In the genomic region with DNA sequence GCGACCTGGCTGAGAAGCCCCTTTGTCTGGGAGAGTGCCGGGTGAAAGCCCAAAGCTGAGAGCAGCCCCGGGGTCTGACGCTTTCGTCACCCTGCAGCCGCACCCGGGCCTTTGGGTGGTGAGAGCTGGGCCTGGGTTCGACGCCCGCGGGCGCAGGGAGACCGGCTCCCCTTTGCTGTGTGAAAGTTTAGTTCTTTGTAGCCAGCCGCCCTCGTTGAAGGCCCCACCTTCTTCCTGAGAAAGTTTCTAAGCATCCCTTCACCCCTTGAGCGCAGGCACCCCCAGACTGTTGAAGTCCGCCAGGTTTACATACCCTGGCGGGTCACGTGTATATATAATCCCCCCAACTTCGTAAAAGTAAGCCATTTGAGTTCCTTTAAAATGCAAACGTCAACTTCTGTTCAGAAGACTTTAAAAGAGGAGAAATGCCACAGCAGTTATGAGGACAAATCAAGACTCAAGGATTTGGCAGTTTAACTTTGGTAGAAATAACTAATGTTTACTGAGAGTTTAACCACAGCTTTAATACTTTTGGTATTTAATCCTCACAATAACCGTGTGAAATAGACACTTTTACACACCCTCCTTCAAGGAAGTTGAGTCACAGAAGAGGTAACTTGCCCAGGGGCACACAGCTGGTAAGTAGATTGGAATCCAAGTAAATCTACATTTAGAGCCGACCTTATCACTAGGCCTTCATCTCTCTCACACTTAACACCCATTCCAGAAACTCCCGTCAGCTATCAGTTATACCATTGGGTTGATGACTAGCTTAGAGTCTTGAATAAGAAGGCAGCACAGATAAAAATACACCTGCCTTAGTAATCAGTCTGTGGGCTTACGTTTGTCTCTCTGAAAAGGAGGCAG, we compare ENCODE assay signal across 7 cellular contexts. TPM values are rescaled to one million over a fixed set of nuclear protein-coding genes. Genes with fewer than 3 reads are reported as not detected.
DNase-seq lines count a peak whose midpoint lies in the region; ATAC-seq, FAIRE-seq and TF ChIP-seq lines count a peak whose summit lies in the region.

No MANE protein-coding gene starts in this region.

- no peaks in the 10 kb centered on the region for H3K36me3 ChIP-seq in H7 (replicated peaks; ENCODE audit: control insufficient read depth, insufficient read depth, low read length)
- H3K36me3 ChIP-seq in SJSA1: peaks cover 8% of the 10 kb centered on the region
- H3K36me3 ChIP-seq in esophagus (ENCODE audit: control insufficient read depth in 2 of 2, insufficient read depth in 2 of 2, low read length in 1 of 2): no peaks in the 10 kb centered on the region
- H3K36me3 ChIP-seq in ovary: no peaks in the 10 kb centered on the region

- TF ChIP-seq POLR2A in ovary (IDR thresholded peaks at IDR 0.05): no peak

- WGBS in esophagus, 2 donors: 18 to 22% methylated on average over 25 of the region's 25 CpGs
- WGBS in ovary, 3 donors: 19 to 34% (median 21%) methylated on average over 17 to 25 of the region's 25 CpGs

- H3K4me3 ChIP-seq in H7 (ENCODE audit: insufficient read depth, low read depth, low read length): peak overlapping the region; percentile 77
- H3K4me3 ChIP-seq in SJSA1: peak overlapping the region; percentile 69
- H3K4me3 ChIP-seq in esophagus (ENCODE audit: low read depth in 1 of 2, low read length in 2 of 2): peak overlapping the region; percentile 73 to 80
- H3K4me3 ChIP-seq in ovary: peak overlapping the region; percentile 47

- no peak for TF ChIP-seq EP300 in ovary (IDR thresholded peaks at IDR 0.05)

- intact Hi-C loops in ovary (cut with DNase I) (no loop called here), sciatic nerve (cut with DNase I) (loop anchor here (5.0 kb wide), 1 partner anchor 127 kb away; no protein-coding TSS in a partner anchor)

- no peak for ATAC-seq in sciatic nerve

- H3K4me1 ChIP-seq in SJSA1 (replicated peaks) (peaks cover 38% of the 10 kb centered on the region), esophagus (ENCODE audit: control insufficient read depth in 2 of 2, insufficient read depth in 2 of 2, low read length in 1 of 2) (peaks cover 0 to 2% of the 10 kb centered on the region in 2 donors), ovary (ENCODE audit: insufficient read depth) (peaks cover 3% of the 10 kb centered on the region)

- DNase-seq in H7: no peak
- peak; percentile 59 to 61 for DNase-seq in SJSA1 (ENCODE audit: low read depth in 1 of 2, low spot score in 2 of 2)
- no peak for DNase-seq in ovary
- DNase-seq in urothelium cell line (ENCODE audit: low spot score): no peak
- no peak for DNase-seq in sciatic nerve (ENCODE audit: low spot score)
- no peak for DNase-seq in SIG-M5 (lab: John Stamatoyannopoulos, UW)

- TF ChIP-seq CTCF in ovary (IDR thresholded peaks at IDR 0.05): no peak

- no peak for FAIRE-seq in urothelium cell line (lab: Jason Lieb, UNC)

- H3K9me3 ChIP-seq in SJSA1 (replicated peaks) (no peaks in the 10 kb centered on the region), esophagus (ENCODE audit: control insufficient read depth in 2 of 2, insufficient read depth in 1 of 2, low read depth in 1 of 2, low read length in 1 of 2) (no peaks in the 10 kb centered on the region), ovary (no peaks in the 10 kb centered on the region)

- H3K27ac ChIP-seq in SJSA1: peak overlapping the region; percentile 96
- peak overlapping the region; percentile 97 to 99 for H3K27ac ChIP-seq in esophagus (ENCODE audit: low read depth in 2 of 2, low read length in 1 of 2)
- peak overlapping the region; percentile 86 to 94 for H3K27ac ChIP-seq in ovary

- H3K27me3 ChIP-seq in H7 (ENCODE audit: control insufficient read depth, insufficient read depth, low read length) (no peaks in the 10 kb centered on the region; the same call in 1 of the 2 replicates), SJSA1 (replicated peaks) (no peaks in the 10 kb centered on the region), esophagus (ENCODE audit: control insufficient read depth in 1 of 2, insufficient read depth in 2 of 2, low read length in 2 of 2) (no peaks in the 10 kb centered on the region), ovary (no peaks in the 10 kb centered on the region)

RNA-seq across cellular contexts. Expression of a gene that starts 1.1 kb away (rescaled TPM):
- 16.4 and 23.9 TPM in 2 replicates for total RNA-seq in H7 (2014; rRNA removed; shearing (Covaris generic))
- total RNA-seq in SJSA1 (2014; rRNA removed; shearing (Covaris generic)): 36.4 and 76.5 TPM in 2 replicates
- polyA plus RNA-seq in esophagus (10 to 100 TPM; 34.3 to 41.8 TPM), ovary (10 to 100 TPM in 1 of 2 donors, 1 to 10 TPM in 1; 9.0 to 18.6 TPM)
- total RNA-seq in ovary (10 to 100 TPM in 6 of 7 donors, 1 to 10 TPM in 1; 8.4 to 51.0 (median 27.4) TPM), sciatic nerve (67.6 TPM)

Comparison
In these comparisons a context has a peak if more than half of its experiments do, and no peak if none do; other contexts are left out.
1. DNase-seq: peak in SJSA1 (2 of 2); none in H7 (single experiment), ovary (0 of 5), urothelium cell line (single experiment), sciatic nerve (single experiment) and SIG-M5 (single experiment).
2. Peak in every context shown above with its lines, with median percentiles within 50 percentile points of each other: H3K4me3 ChIP-seq and H3K27ac ChIP-seq.